Comparison of ENCODE assay signal across 1 cellular context in genomic region chr7:151632750-151633515, GRCh38.
TF ChIP-seq lines count a peak whose summit lies in the region.

No MANE protein-coding gene starts in this region.

TF ChIP-seq in K562, 482 proteins besides CTCF, POLR2A, EP300 and RAD21 (continued from another document and continues in another):
- no peak for TF ChIP-seq PRDM10 (IDR thresholded peaks at IDR 0.05; ENCODE audit: partially characterized antibody)
- TF ChIP-seq ZNF395 (CRISPR knock-in tag; IDR thresholded peaks at IDR 0.05) = no peak
- no peak for TF ChIP-seq KHSRP (IDR thresholded peaks at IDR 0.05)
- TF ChIP-seq CBFA2T2 (conservative IDR thresholded peaks at IDR 0.05) = no peak
- no peak for TF ChIP-seq BMI1 (IDR thresholded peaks at IDR 0.05; ENCODE audit: low read length)
- TF ChIP-seq KLF1 (tag; IDR thresholded peaks at IDR 0.05) = no peak
- TF ChIP-seq ELF4 (CRISPR knock-in tag; IDR thresholded peaks at IDR 0.05) = no peak
- no peak for TF ChIP-seq KAT2B (IDR thresholded peaks at IDR 0.05; ENCODE audit: low read depth, low read length)
- TF ChIP-seq MCM5 (IDR thresholded peaks at IDR 0.05; ENCODE audit: low read depth) = no peak
- no peak for TF ChIP-seq BCLAF1 (IDR thresholded peaks at IDR 0.05; ENCODE audit: borderline replicate concordance in 1 of 2, control insufficient read depth in 1 of 2, low read depth in 2 of 2, low read length in 1 of 2)
- TF ChIP-seq ZEB2 (IDR thresholded peaks at IDR 0.05) = peak; percentile 47; the same call in 1 of the 2 replicates
- TF ChIP-seq LARP7 (IDR thresholded peaks at IDR 0.05) = no peak
- TF ChIP-seq ZZZ3 (IDR thresholded peaks at IDR 0.05) = no peak
- TF ChIP-seq RBM14 (IDR thresholded peaks at IDR 0.05; ENCODE audit: borderline replicate concordance, insufficient read depth, low read depth, low read length) = no peak
- TF ChIP-seq THAP12 (CRISPR knock-in tag; IDR thresholded peaks at IDR 0.05) = no peak
- no peak for TF ChIP-seq ZNF263 (CRISPR knock-in tag; IDR thresholded peaks at IDR 0.05; ENCODE audit: borderline replicate concordance)
- no peak for TF ChIP-seq PHB (CRISPR knock-in tag; IDR thresholded peaks at IDR 0.05)
- no peak for TF ChIP-seq CHAMP1 (IDR thresholded peaks at IDR 0.05)
- TF ChIP-seq ZNF311 (CRISPR knock-in tag; IDR thresholded peaks at IDR 0.05) = no peak
- TF ChIP-seq CREB1 (IDR thresholded peaks at IDR 0.05) = no peak
- TF ChIP-seq CREB1 (CRISPR knock-in tag; IDR thresholded peaks at IDR 0.05) = no peak
- no peak for TF ChIP-seq BRF2 (IDR thresholded peaks at IDR 0.05; ENCODE audit: borderline replicate concordance, insufficient read depth, insufficient read length)
- TF ChIP-seq DMBX1 (CRISPR knock-in tag; IDR thresholded peaks at IDR 0.05; ENCODE audit: borderline replicate concordance) = no peak
- TF ChIP-seq ZNF668 (CRISPR knock-in tag; IDR thresholded peaks at IDR 0.05) = no peak
- no peak for TF ChIP-seq USF1 (CRISPR knock-in tag; IDR thresholded peaks at IDR 0.05)
- TF ChIP-seq ZNF644 (tag; IDR thresholded peaks at IDR 0.05; ENCODE audit: low read depth) = no peak
- peak; percentile 62 for TF ChIP-seq MAFK (IDR thresholded peaks at IDR 0.05; ENCODE audit: low read length)
- no peak for TF ChIP-seq WHSC1 (IDR thresholded peaks at IDR 0.05; ENCODE audit: low read length)
- peak; percentile 75 for TF ChIP-seq LCOR (CRISPR knock-in tag; IDR thresholded peaks at IDR 0.05)
- TF ChIP-seq COPS2 (conservative IDR thresholded peaks at IDR 0.05) = no peak
- TF ChIP-seq MXD1 (CRISPR knock-in tag; IDR thresholded peaks at IDR 0.05; ENCODE audit: borderline replicate concordance, poor library complexity, severe bottlenecking) = no peak
- TF ChIP-seq PKNOX1 (IDR thresholded peaks at IDR 0.05) = no peak
- no peak for TF ChIP-seq HNRNPUL1 (IDR thresholded peaks at IDR 0.05; ENCODE audit: low read length)
- no peak for TF ChIP-seq TFAM (CRISPR knock-in tag; conservative IDR thresholded peaks at IDR 0.05)
- no peak for TF ChIP-seq MTA2 (IDR thresholded peaks at IDR 0.05; ENCODE audit: low read depth)
- TF ChIP-seq ELK3 (CRISPR knock-in tag; IDR thresholded peaks at IDR 0.05) = no peak
- no peak for TF ChIP-seq ZC3H8 (IDR thresholded peaks at IDR 0.05)
- TF ChIP-seq SOX6 (IDR thresholded peaks at IDR 0.05) = 0 out of 2 replicates have a peak, but pooled peaks have one; percentile 24
- peak in 1 of 2 experiments; percentile 82; a peak in 1 of 3 replicates for TF ChIP-seq CBX3 (IDR thresholded peaks at IDR 0.05; ENCODE audit: borderline replicate concordance in 1 of 2, low read length in 2 of 2)
- no peak for TF ChIP-seq ZNF740 (CRISPR knock-in tag; IDR thresholded peaks at IDR 0.05)
- TF ChIP-seq ZNF740 (tag; IDR thresholded peaks at IDR 0.05) = no peak
- no peak for TF ChIP-seq ZNF586 (CRISPR knock-in tag; conservative IDR thresholded peaks at IDR 0.05)
- no peak for TF ChIP-seq ZNF780A (CRISPR knock-in tag; IDR thresholded peaks at IDR 0.05)
- peak; percentile 22; the same call in 1 of the 2 replicates for TF ChIP-seq SMARCE1 (IDR thresholded peaks at IDR 0.05)
- TF ChIP-seq MAFG (tag; conservative IDR thresholded peaks at IDR 0.05) = peak; percentile 33; the same call in 1 of the 2 replicates
- TF ChIP-seq THRAP3 (IDR thresholded peaks at IDR 0.05; ENCODE audit: borderline replicate concordance) = no peak
